Comparison of ENCODE assay signal across 8 cellular contexts in the genomic region with DNA sequence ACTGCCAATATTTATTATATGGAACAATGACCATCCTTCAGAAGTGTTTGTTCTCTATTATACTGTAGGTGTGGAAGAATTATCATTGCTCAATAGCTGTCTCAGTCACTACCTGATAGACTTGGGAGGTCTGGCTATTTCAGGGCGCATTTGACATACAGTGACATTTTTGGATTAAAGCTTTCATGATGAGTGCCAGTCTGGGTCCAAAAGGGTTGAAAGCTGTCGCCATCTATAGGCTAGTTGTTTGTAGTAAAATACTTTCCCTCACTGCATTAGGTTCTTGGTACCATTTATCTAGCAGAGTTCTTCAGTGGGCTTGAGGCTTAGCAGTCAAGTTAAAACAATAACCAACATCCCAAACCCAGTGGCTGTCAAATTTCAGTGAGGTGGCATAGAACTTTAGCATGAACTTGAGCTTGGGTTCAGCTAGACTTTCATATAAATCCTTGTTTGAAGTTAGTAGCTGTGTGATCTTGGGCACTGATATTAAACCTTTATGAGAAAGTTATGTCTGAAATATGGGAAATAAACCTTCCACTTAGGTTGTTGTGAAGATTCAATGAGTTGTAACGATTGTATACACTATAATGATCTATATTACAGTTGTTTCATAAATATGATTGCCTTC.
DNase-seq lines count a peak whose midpoint lies in the region; ATAC-seq, FAIRE-seq and TF ChIP-seq lines count a peak whose summit lies in the region.

No MANE protein-coding gene starts in this region.

- CTCF ChIA-PET in activated CD8-positive, alpha-beta T cell treated with anti-CD3 and anti-CD28 coated beads for 36 hours (lab: Charles Lee), result interaction anchor here (0.7 to 7.6 kb wide), 35 partner anchors 8 to 312 kb away, joined by 3 to 71 read pairs (median 5); a partner anchor contains a TSS

- POLR2A ChIA-PET in activated CD8-positive, alpha-beta T cell treated with anti-CD3 and anti-CD28 coated beads for 36 hours (lab: Charles Lee), result no interaction called here

- H3K9me3 Mint-ChIP-seq in activated CD8-positive, alpha-beta T cell treated with anti-CD3 and anti-CD28 coated beads for 36 hours, result no peaks in the 10 kb centered on the region

- no peaks in the 10 kb centered on the region for H3K36me3 Mint-ChIP-seq in activated CD8-positive, alpha-beta T cell treated with anti-CD3 and anti-CD28 coated beads for 36 hours (ENCODE audit: low read depth)

- TF ChIP-seq POLR2A in GM12891 (IDR thresholded peaks at IDR 0.05; ENCODE audit: low read depth, low read length), result no peak
- no peak for TF ChIP-seq POLR2A in lower leg skin (IDR thresholded peaks at IDR 0.05)

- H3K4me3 Mint-ChIP-seq in activated CD8-positive, alpha-beta T cell treated with anti-CD3 and anti-CD28 coated beads for 36 hours, result no peak overlapping the region

- peak; percentile 40 for TF ChIP-seq CTCF in activated CD8-positive, alpha-beta T cell treated with anti-CD3 and anti-CD28 coated beads for 36 hours (IDR thresholded peaks at IDR 0.05)
- TF ChIP-seq CTCF in lower leg skin (IDR thresholded peaks at IDR 0.05), result no peak

- peak; percentile 74 for ATAC-seq in HG03442 (IDR thresholded peaks at IDR 0.05; ENCODE audit: unreplicated experiment)
- ATAC-seq in activated CD8-positive, alpha-beta T cell treated with anti-CD3 and anti-CD28 coated beads for 36 hours, result peak; percentile 80
- peak; percentile 22 for ATAC-seq in left colon
- no peak for ATAC-seq in HG03135 (IDR thresholded peaks at IDR 0.05; ENCODE audit: unreplicated experiment)

- FAIRE-seq in GM12891 (lab: Jason Lieb, UNC), result peak; percentile 9

- no peak overlapping the region for H3K27ac Mint-ChIP-seq in activated CD8-positive, alpha-beta T cell treated with anti-CD3 and anti-CD28 coated beads for 36 hours

- DNase-seq in AG08395 (ENCODE audit: low spot score) (peak; percentile 24), GM12891 (ENCODE audit: insufficient read length, low spot score) (no peak), left colon (no peak), HPDE6-E6E7 (ENCODE audit: extremely low spot score) (no peak), lower leg skin (ENCODE audit: low spot score in 2 of 2) (no peak)
- peak; percentile 33 for DNase-seq in activated CD8-positive, alpha-beta T cell treated with anti-CD3 and anti-CD28 coated beads for 36 hours

- H3K27me3 Mint-ChIP-seq in activated CD8-positive, alpha-beta T cell treated with anti-CD3 and anti-CD28 coated beads for 36 hours, result peaks cover 18% of the 10 kb centered on the region

- intact Hi-C loops in activated CD8-positive, alpha-beta T cell treated with anti-CD3 and anti-CD28 coated beads for 36 hours (cut with micrococcal nuclease), result loop anchor here (2.0 to 10.0 kb wide), 4 partner anchors 67 to 325 kb away; a partner anchor contains a TSS
- intact Hi-C loops in left colon (cut with DNase I, micrococcal nuclease) (no loop called here), lower leg skin (cut with DNase I; ENCODE audit: low total_unique reads) (loop anchor here (10.0 kb wide), 1 partner anchor 305 kb away; no protein-coding TSS in a partner anchor)

- H3K4me1 Mint-ChIP-seq in activated CD8-positive, alpha-beta T cell treated with anti-CD3 and anti-CD28 coated beads for 36 hours (ENCODE audit: low read depth), result peaks cover 3% of the 10 kb centered on the region

- 39 to 52% methylated on average over 3 of the region's 3 CpGs for WGBS in lower leg skin, 2 donors

- no peak overlapping the region for H3K4me3 ChIP-seq in lower leg skin (ENCODE audit: low read depth, poor library complexity, severe bottlenecking)

TF ChIP-seq in GM12891, 5 proteins besides CTCF, POLR2A, EP300 and RAD21:
- TF ChIP-seq SPI1 (IDR thresholded peaks at IDR 0.05; ENCODE audit: low read depth, low read length) (no peak), TAF1 (IDR thresholded peaks at IDR 0.05; ENCODE audit: low read depth, low read length) (no peak), POU2F2 (IDR thresholded peaks at IDR 0.05; ENCODE audit: low read depth, low read length) (no peak), POLR2AphosphoS5 (IDR thresholded peaks at IDR 0.05; ENCODE audit: low read depth, low read length) (no peak), PAX5 (IDR thresholded peaks at IDR 0.05; ENCODE audit: insufficient read depth, low read length, severe bottlenecking) (no peak)

Comparison
In these comparisons a context has a peak if more than half of its experiments do, and no peak if none do; other contexts are left out.
1. DNase-seq: peak in AG08395 (single experiment) and activated CD8-positive, alpha-beta T cell treated with anti-CD3 and anti-CD28 coated beads for 36 hours (single experiment); none in GM12891 (single experiment), left colon (0 of 2), HPDE6-E6E7 (single experiment) and lower leg skin (0 of 2).
2. intact Hi-C loops: an anchor here in activated CD8-positive, alpha-beta T cell treated with anti-CD3 and anti-CD28 coated beads for 36 hours (2.0 to 10.0 kb wide) and lower leg skin (10.0 kb wide); none called in left colon.